14 cellular contexts compared by ENCODE assay signal in the genomic region with DNA sequence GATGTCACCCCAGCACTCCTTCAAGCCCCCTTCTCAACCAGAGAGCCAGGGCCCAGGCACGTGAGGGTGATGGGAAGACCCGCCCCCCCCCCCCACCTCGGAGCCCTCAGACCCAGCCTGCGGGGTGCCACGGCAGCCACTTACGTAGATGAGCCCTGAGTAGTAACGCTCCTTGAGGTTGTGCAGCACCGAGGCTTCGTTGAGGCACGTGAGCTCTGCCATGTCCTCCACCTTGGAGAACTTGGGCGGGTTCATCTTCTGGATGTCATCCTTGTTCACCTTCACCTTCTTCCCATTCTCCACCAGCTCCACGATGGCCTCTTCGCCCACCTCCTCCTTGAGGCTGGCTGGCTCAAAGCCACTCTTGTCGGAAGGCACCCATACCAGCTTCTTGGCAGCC. TPM values are rescaled to one million over a fixed set of nuclear protein-coding genes. Genes with fewer than 3 reads are reported as not detected.
DNase-seq lines count a peak whose midpoint lies in the region; ATAC-seq and TF ChIP-seq lines count a peak whose summit lies in the region.
"Had no signal": no experiment of that assay in that cellular context is flagged by ENCODE, and none has a peak within 500 bp of the region (broad histone marks: within the 10 kb centered on the region; RNA-seq: fewer than 3 reads in every experiment).

No MANE protein-coding gene starts in this region.

- in situ Hi-C loops in Panc1 (cut with HindIII; ENCODE audit: low pct_unique_long_range_greater_than_20kb, low sequenced_read_pairs) = no loop called here
- in situ Hi-C loops in HAP-1 (cut with MboI; ENCODE audit: low sequenced_read_pairs) = no loop called here

- H3K27me3 ChIP-seq in CD4-positive, alpha-beta T cell (ENCODE audit: control insufficient read depth, insufficient read depth, low read length) = no peaks in the 10 kb centered on the region
- H3K27me3 ChIP-seq in Panc1 (ENCODE audit: control insufficient read depth, insufficient read depth, low read length) (no peaks in the 10 kb centered on the region), prostate gland (replicated peaks; ENCODE audit: insufficient read depth) (no peaks in the 10 kb centered on the region), HAP-1 (ENCODE audit: low read depth) (no peaks in the 10 kb centered on the region)
- H3K27me3 ChIP-seq: body of pancreas, ovary, SJSA1 had no signal

- WGBS in prostate gland = 80% methylated on average over 14 of the region's 14 CpGs

- no peak for TF ChIP-seq POLR2A in prostate gland (IDR thresholded peaks at IDR 0.05)

- intact Hi-C loops in CD4-positive, alpha-beta T cell (cut with DNase I, micrococcal nuclease) = no loop called here
- intact Hi-C loops in Panc1 (cut with micrococcal nuclease; ENCODE audit: unreplicated experiment) = no loop called here
- intact Hi-C loops in prostate gland (cut with DNase I) = no loop called here

- H3K4me1 Mint-ChIP-seq in CD4-positive, alpha-beta T cell (ENCODE audit: low read depth) = peaks cover 88% of the 10 kb centered on the region
- H3K4me1 Mint-ChIP-seq in effector memory CD8-positive, alpha-beta T cell (ENCODE audit: low read depth in 2 of 2) = peaks cover 62 to 68% of the 10 kb centered on the region in 2 donors

- no peaks in the 10 kb centered on the region for H3K9me3 Mint-ChIP-seq in CD4-positive, alpha-beta T cell
- H3K9me3 Mint-ChIP-seq in effector memory CD8-positive, alpha-beta T cell = no peaks in the 10 kb centered on the region

- peak; percentile 55 for ATAC-seq in CD4-positive, alpha-beta T cell (ENCODE audit: poor library complexity)
- ATAC-seq in Panc1 = no peak
- ATAC-seq in effector memory CD8-positive, alpha-beta T cell (replicated peaks) = peak; percentile 58
- ATAC-seq: body of pancreas had no signal

- H3K9me3 ChIP-seq in CD4-positive, alpha-beta T cell (ENCODE audit: control insufficient read depth, low read length) = no peaks in the 10 kb centered on the region
- no peaks in the 10 kb centered on the region for H3K9me3 ChIP-seq in Panc1 (ENCODE audit: control insufficient read depth, insufficient read depth, low read depth, low read length)
- H3K9me3 ChIP-seq in prostate gland = no peaks in the 10 kb centered on the region
- no peaks in the 10 kb centered on the region for H3K9me3 ChIP-seq in HAP-1
- H3K9me3 ChIP-seq: body of pancreas, ovary, SJSA1 had no signal

- H3K36me3 ChIP-seq in Panc1 (ENCODE audit: control insufficient read depth, insufficient read depth, low read length) (peaks cover 4% of the 10 kb centered on the region; the same call in 1 of the 2 replicates), prostate gland (no peaks in the 10 kb centered on the region), HAP-1 (replicated peaks) (peaks cover 26% of the 10 kb centered on the region)
- H3K36me3 ChIP-seq: ovary had no signal

- TF ChIP-seq CTCF in CD4-positive, alpha-beta T cell (IDR thresholded peaks at IDR 0.05) = no peak
- TF ChIP-seq CTCF in Panc1 (IDR thresholded peaks at IDR 0.05) = no peak
- no peak for TF ChIP-seq CTCF in prostate gland (IDR thresholded peaks at IDR 0.05)

- peak overlapping the region; percentile 93 for H3K27ac Mint-ChIP-seq in CD4-positive, alpha-beta T cell
- H3K27ac Mint-ChIP-seq in effector memory CD8-positive, alpha-beta T cell = peak overlapping the region; percentile 91 to 98

- H3K36me3 Mint-ChIP-seq in CD4-positive, alpha-beta T cell (ENCODE audit: low read depth) = peaks cover 82% of the 10 kb centered on the region
- peaks cover 94% of the 10 kb centered on the region for H3K36me3 Mint-ChIP-seq in effector memory CD8-positive, alpha-beta T cell (ENCODE audit: insufficient read depth)

- POLR2A ChIA-PET in CD4-positive, alpha-beta T cell (lab: Charles Lee) = interaction anchor here (44.0 to 49.5 kb wide), 2 partner anchors 7 to 19 kb away, joined by 1847 read pairs; a partner anchor contains a TSS
- POLR2A ChIA-PET in Panc1 (lab: Charles Lee) = no interaction called here

- CTCF ChIA-PET in CD4-positive, alpha-beta T cell (lab: Charles Lee) = no interaction called here
- CTCF ChIA-PET in Panc1 (lab: Charles Lee) = no interaction called here

- H3K27ac ChIP-seq in CD4-positive, alpha-beta T cell (ENCODE audit: low read depth, low read length) = peak overlapping the region; percentile 33
- H3K27ac ChIP-seq in Panc1 (ENCODE audit: low read length) (peak overlapping the region; percentile 99), prostate gland (peak overlapping the region; percentile 96 to 99)
- H3K27ac ChIP-seq: ovary, SJSA1 had no signal

- no peaks in the 10 kb centered on the region for H3K27me3 Mint-ChIP-seq in CD4-positive, alpha-beta T cell
- no peaks in the 10 kb centered on the region for H3K27me3 Mint-ChIP-seq in effector memory CD8-positive, alpha-beta T cell

- peak overlapping the region; percentile 26 for H3K4me3 Mint-ChIP-seq in CD4-positive, alpha-beta T cell
- H3K4me3 Mint-ChIP-seq in effector memory CD8-positive, alpha-beta T cell = peak overlapping the region; percentile 15 to 56

- H3K4me3 ChIP-seq in Panc1 (ENCODE audit: low read depth in 2 of 2, low read length in 2 of 2) (no peak overlapping the region), prostate gland (no peak overlapping the region), HAP-1 (no peak overlapping the region)
- H3K4me3 ChIP-seq: body of pancreas, ovary, SJSA1 had no signal

- H3K4me1 ChIP-seq in Panc1 (ENCODE audit: control insufficient read depth, insufficient read depth, low read length) (peaks cover 91% of the 10 kb centered on the region), prostate gland (replicated peaks) (peaks cover 38% of the 10 kb centered on the region), HAP-1 (0 out of 2 replicates have a peak, but pooled peaks cover 4% of the 10 kb centered on the region)

- BruUV-seq in Panc1 (replicated peaks; lab: Mats Ljungman, UMichigan) = no TSS peak

- DNase-seq in CD4-positive, alpha-beta T cell = peak in 1 of 10 experiments; percentile 30
- DNase-seq in Panc1 (ENCODE audit: low read depth, low spot score) = no peak
- DNase-seq in effector memory CD8-positive, alpha-beta T cell = no peak
- DNase-seq in prostate gland (ENCODE audit: low spot score) = no peak
- DNase-seq in activated CD4-positive, CD25-positive, alpha-beta regulatory T cell treated with anti-CD3 and anti-CD28 coated beads, Interleukin-2, amount 50 U/mL, for 72 hours = no peak
- DNase-seq in HuH-7 (ENCODE audit: low spot score) = no peak
- no peak for DNase-seq in NCI-H1436 (lab: John Stamatoyannopoulos, UW)
- DNase-seq in HAP-1 (ENCODE audit: low spot score in 2 of 2) = no peak
- DNase-seq: activated CD4-positive, alpha-beta T cell treated with anti-CD3 and anti-CD28 coated beads, Interleukin-2, amount 50 U/mL, for 1 hour; body of pancreas; NCI-H524 treated with DMSO at 0.1 percent for 48 hours; ovary; stimulated activated CD4-positive, alpha-beta T cell treated with anti-CD3 and anti-CD28 coated beads, Interleukin-4, amount 100 ng/mL, for 24 hours had no signal

RNA-seq across cellular contexts. Expression of a gene that starts 39.0 kb away (rescaled TPM):
- total RNA-seq in CD4-positive, alpha-beta T cell = 100 to 1,000 TPM; 901 to 925 TPM
- total RNA-seq in Panc1 (2021; ENCODE audit: unreplicated experiment) = 788 TPM
- 1,068 TPM for polyA plus RNA-seq in Panc1 (2012; ENCODE audit: insufficient read length)
- total RNA-seq in prostate gland = 100 to 1,000 TPM; 295 to 329 TPM

Comparison
In these comparisons a context has a peak if more than half of its experiments do, and no peak if none do; other contexts are left out.
1. H3K27ac ChIP-seq: peak in every context shown above with its lines; median percentile 99 in Panc1; 98 in prostate gland; 33 in CD4-positive, alpha-beta T cell.